ENCODE assay signal across 9 cellular contexts in the genomic region with DNA sequence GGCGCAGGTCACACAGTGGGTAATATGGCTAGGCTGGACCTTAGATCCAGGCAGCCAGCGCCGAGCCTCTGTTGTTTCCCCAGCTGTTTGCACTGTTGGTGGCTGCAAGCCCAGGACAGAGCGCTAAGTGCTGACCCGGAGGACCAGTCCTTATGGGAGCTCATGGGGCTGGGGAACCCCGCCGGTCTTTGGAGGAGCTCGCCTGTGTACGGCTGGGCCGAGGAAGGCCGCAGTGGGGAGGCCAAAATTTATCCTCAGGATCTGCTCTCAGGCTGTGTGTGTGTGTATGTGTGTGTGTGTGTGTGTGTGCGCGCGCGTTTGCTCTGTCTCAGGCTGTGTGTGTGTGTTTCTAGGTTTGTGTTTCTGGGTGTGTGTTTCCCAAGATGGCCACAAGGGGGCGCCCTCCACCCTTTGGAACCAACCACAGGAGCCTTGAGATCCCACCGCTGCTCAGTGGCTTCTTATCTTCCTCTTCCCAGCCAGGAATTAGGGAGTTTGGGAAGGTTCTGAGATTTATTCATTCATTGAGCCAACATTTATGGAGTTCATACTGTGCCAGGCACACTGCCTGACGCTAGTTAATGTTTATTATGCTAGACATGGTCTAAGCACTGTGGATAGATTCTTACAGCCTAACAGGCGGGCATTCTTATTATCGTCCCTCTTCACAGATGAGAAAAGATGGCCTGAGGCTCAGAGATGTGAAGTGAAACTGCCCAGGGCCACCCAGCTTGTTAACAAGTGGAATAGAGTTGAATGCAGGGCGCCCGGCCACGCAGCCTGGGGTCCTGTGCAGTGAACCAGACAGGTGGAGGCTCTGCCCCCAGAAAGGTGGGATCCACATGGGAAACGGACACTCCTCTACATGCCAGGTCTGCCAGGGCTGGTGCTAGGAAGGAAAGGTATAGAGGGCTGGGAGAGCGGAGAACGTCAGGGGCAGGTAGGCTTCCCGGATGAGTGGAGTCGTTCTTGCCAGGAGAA. TPM values are rescaled to one million over a fixed set of nuclear protein-coding genes. Genes with fewer than 3 reads are reported as not detected.
DNase-seq lines count a peak whose midpoint lies in the region; ATAC-seq and TF ChIP-seq lines count a peak whose summit lies in the region.
"Had no signal": no experiment of that assay in that cellular context is flagged by ENCODE, and none has a peak within 500 bp of the region (broad histone marks: within the 10 kb centered on the region; RNA-seq: fewer than 3 reads in every experiment).

No MANE protein-coding gene starts in this region.

- H3K27me3 ChIP-seq in NT2/D1 (ENCODE audit: insufficient read depth, insufficient read length) (peaks cover 12% of the 10 kb centered on the region), esophagus squamous epithelium (peaks cover 0 to 28% (median 0%) of the 10 kb centered on the region in 4 donors)

- TF ChIP-seq CTCF in C4-2B (conservative IDR thresholded peaks at IDR 0.05): peak; percentile 81
- peak; percentile 88 for TF ChIP-seq CTCF in HFF-Myc (IDR thresholded peaks at IDR 0.05; ENCODE audit: low read depth, low read length, missing control alignments)
- peak; percentile 73 to 93 (median 82) for TF ChIP-seq CTCF in esophagus squamous epithelium (IDR thresholded peaks at IDR 0.05)
- peak; percentile 77 to 87 (median 83) for TF ChIP-seq CTCF in nephron (IDR thresholded peaks at IDR 0.05; ENCODE audit: unreplicated experiment in 3 of 3)

- peaks cover 6% of the 10 kb centered on the region for H3K4me1 Mint-ChIP-seq in nephron

- H3K9me3 ChIP-seq in NT2/D1 (ENCODE audit: insufficient read depth, low read length) (no peaks in the 10 kb centered on the region), esophagus squamous epithelium (no peaks in the 10 kb centered on the region)

- WGBS in esophagus squamous epithelium, 2 donors: 77 to 81% methylated on average over 15 to 17 of the region's 28 CpGs

- H3K27ac Mint-ChIP-seq in nephron: no peak overlapping the region

- DNase-seq in HFF-Myc (ENCODE audit: extremely low read depth, low read depth): peak; percentile 48
- DNase-seq in NT2/D1 (ENCODE audit: low read depth, low spot score): peak; percentile 52
- peak; percentile 65 for DNase-seq in activated T-cell treated with anti-CD3 and anti-CD28 coated beads for 1 hour (ENCODE audit: low read depth)
- DNase-seq in esophagus squamous epithelium (lab: John Stamatoyannopoulos, UW): no peak
- peak in 46 of 49 donors; percentile 13 to 82 (median 60) for DNase-seq in substantia nigra (lab: John Stamatoyannopoulos, UW)

- peaks cover 36% of the 10 kb centered on the region for H3K27me3 Mint-ChIP-seq in nephron (ENCODE audit: low read depth)

- H3K9ac ChIP-seq in NT2/D1 (ENCODE audit: insufficient read length, low read depth): no peak overlapping the region

- no peak overlapping the region for H3K4me3 ChIP-seq in HFF-Myc (replicated peaks; ENCODE audit: low read depth, low read length)
- H3K4me3 ChIP-seq in NT2/D1 (ENCODE audit: insufficient read length, low read depth): no peak overlapping the region
- H3K4me3 ChIP-seq in esophagus squamous epithelium: no peak overlapping the region

- H3K9me3 Mint-ChIP-seq in nephron: no peaks in the 10 kb centered on the region

- H3K4me1 ChIP-seq in NT2/D1 (ENCODE audit: insufficient read depth, insufficient read length): peaks cover 2% of the 10 kb centered on the region
- peaks cover 4 to 10% (median 6%) of the 10 kb centered on the region in 3 donors for H3K4me1 ChIP-seq in esophagus squamous epithelium

- no peak overlapping the region for H3K27ac ChIP-seq in C4-2B
- no peak overlapping the region for H3K27ac ChIP-seq in esophagus squamous epithelium
- no peak overlapping the region for H3K27ac ChIP-seq in substantia nigra (ENCODE audit: low read depth, low read length, poor library complexity, severe bottlenecking)

- no peak for TF ChIP-seq POLR2A in esophagus squamous epithelium (IDR thresholded peaks at IDR 0.05)

- H3K36me3 ChIP-seq in NT2/D1 (ENCODE audit: insufficient read depth, insufficient read length, low read length) (peaks cover 4% of the 10 kb centered on the region), esophagus squamous epithelium (peaks cover 0 to 42% (median 0%) of the 10 kb centered on the region in 3 donors)

- H3K36me3 Mint-ChIP-seq in nephron (ENCODE audit: low read depth): peaks cover 26% of the 10 kb centered on the region

- intact Hi-C loops in esophagus squamous epithelium (cut with DNase I): no loop called here

- no peak overlapping the region for H3K4me3 Mint-ChIP-seq in nephron

- no peak for ATAC-seq in HG03159 (IDR thresholded peaks at IDR 0.05; ENCODE audit: unreplicated experiment)

RNA-seq across cellular contexts. Expression of gene PGLYRP1, which starts 13.0 kb away (rescaled TPM):
- not detected for total RNA-seq in esophagus squamous epithelium
- total RNA-seq: urinary bladder had no signal

RNA-seq across cellular contexts. Expression of gene CCDC61, which starts 14.6 kb away (rescaled TPM):
- total RNA-seq in esophagus squamous epithelium: 1 to 10 TPM; 5.9 to 9.5 (median 7.4) TPM

RNA-seq across cellular contexts. Expression of gene IGFL4, which starts 31.0 kb away (rescaled TPM):
- not detected for total RNA-seq in esophagus squamous epithelium

RNA-seq across cellular contexts. Expression of gene NOVA2, which starts 36.2 kb away (rescaled TPM):
- total RNA-seq in esophagus squamous epithelium: 1 to 10 TPM in 1 of 4 donors, under 1 TPM in 2, not detected in 1; 0.40 to 2.1 (median 0.44) TPM
